Comparison of ENCODE assay signal across 1 cellular context in the genomic region with DNA sequence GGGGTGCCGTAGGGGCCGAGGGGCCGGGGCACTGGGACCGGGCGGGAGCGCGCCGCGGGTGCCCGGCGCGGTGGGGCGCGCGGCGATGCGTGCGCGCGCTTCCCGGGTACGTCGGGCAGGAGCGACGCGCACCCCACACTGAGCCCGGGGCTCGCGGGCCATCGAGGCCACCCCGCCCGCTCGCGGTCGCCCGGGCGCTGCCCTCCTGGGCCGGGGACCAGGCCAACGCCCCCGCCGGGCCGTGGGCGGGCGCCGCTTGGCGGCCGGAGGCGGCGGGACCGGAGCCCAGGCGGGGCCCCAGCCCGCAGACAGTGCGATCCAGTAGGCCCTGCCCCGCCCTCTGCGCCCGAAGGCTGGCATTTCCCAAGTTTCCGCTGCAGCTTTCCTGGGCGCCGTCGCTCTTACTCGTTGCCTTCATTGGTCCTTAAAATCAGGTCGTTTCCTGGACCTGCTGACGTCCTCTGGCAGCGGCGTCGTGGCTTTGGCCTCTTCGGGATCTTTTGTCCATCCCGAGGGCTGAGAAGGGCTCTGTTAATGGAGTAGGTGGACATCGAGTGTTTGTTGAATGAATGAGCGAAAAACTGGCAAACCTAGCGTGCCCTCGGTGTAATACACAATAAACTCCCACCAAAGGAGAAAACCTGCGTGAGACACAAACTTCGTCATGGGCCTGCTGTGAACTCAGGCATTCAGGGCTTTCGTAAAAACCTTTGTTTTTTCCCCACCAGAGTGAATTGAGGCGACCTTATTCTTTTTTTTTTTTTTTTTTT.
TF ChIP-seq lines count a peak whose summit lies in the region.

No MANE protein-coding gene starts in this region.

TF ChIP-seq in HepG2, 621 proteins besides CTCF, POLR2A, EP300 and RAD21 (continued from another document and continues in another):
- TF ChIP-seq, protein P1, sequence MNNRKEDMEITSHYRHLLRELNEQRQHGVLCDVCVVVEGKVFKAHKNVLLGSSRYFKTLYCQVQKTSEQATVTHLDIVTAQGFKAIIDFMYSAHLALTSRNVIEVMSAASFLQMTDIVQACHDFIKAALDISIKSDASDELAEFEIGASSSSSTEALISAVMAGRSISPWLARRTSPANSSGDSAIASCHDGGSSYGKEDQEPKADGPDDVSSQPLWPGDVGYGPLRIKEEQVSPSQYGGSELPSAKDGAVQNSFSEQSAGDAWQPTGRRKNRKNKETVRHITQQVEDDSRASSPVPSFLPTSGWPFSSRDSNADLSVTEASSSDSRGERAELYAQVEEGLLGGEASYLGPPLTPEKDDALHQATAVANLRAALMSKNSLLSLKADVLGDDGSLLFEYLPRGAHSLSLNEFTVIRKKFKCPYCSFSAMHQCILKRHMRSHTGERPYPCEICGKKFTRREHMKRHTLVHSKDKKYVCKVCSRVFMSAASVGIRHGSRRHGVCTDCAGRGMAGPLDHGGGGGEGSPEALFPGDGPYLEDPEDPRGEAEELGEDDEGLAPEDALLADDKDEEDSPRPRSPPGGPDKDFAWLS (CRISPR knock-in tag; IDR thresholded peaks at IDR 0.05; ENCODE audit: borderline replicate concordance), result no peak
- TF ChIP-seq ZNF747 (CRISPR knock-in tag; IDR thresholded peaks at IDR 0.05; ENCODE audit: borderline replicate concordance) (no peak), MED1 (CRISPR knock-in tag; IDR thresholded peaks at IDR 0.05) (no peak), SMAD1 (CRISPR knock-in tag; IDR thresholded peaks at IDR 0.05; ENCODE audit: borderline replicate concordance, low read depth) (no peak), FOSL2 (CRISPR knock-in tag; IDR thresholded peaks at IDR 0.05) (no peak), SPEN (CRISPR knock-in tag; IDR thresholded peaks at IDR 0.05; ENCODE audit: low read depth) (no peak), HDAC2 (CRISPR knock-in tag; IDR thresholded peaks at IDR 0.05) (peak; percentile 28; the same call in 1 of the 2 replicates), KLF9 (CRISPR knock-in tag; IDR thresholded peaks at IDR 0.05; ENCODE audit: low read depth) (no peak), HES4 (CRISPR knock-in tag; IDR thresholded peaks at IDR 0.05; ENCODE audit: borderline replicate concordance) (no peak), ZC3H13 (CRISPR knock-in tag; IDR thresholded peaks at IDR 0.05) (no peak), SOX5 (CRISPR knock-in tag; IDR thresholded peaks at IDR 0.05; ENCODE audit: borderline replicate concordance) (no peak), ONECUT2 (CRISPR knock-in tag; IDR thresholded peaks at IDR 0.05) (no peak), EHMT2 (IDR thresholded peaks at IDR 0.05; ENCODE audit: borderline replicate concordance, low read depth, low read length) (no peak), PRMT3 (CRISPR knock-in tag; IDR thresholded peaks at IDR 0.05; ENCODE audit: borderline replicate concordance, low read depth) (no peak), ZNF235 (CRISPR knock-in tag; IDR thresholded peaks at IDR 0.05; ENCODE audit: borderline replicate concordance) (no peak), EZH2 (conservative IDR thresholded peaks at IDR 0.05; ENCODE audit: low read depth, low read length) (no peak), ZNF720 (CRISPR knock-in tag; IDR thresholded peaks at IDR 0.05) (no peak), ZNF3 (CRISPR knock-in tag; IDR thresholded peaks at IDR 0.05) (peak; percentile 99), CCDC6 (CRISPR knock-in tag; IDR thresholded peaks at IDR 0.05) (peak; percentile 81; the same call in 1 of the 2 replicates), FOSL1 (CRISPR knock-in tag; IDR thresholded peaks at IDR 0.05; ENCODE audit: borderline replicate concordance) (no peak), MAFK (conservative IDR thresholded peaks at IDR 0.05 in 1 of 2, IDR thresholded peaks at IDR 0.05 in 1 of 2; ENCODE audit: low read length in 2 of 2) (no peak), JUN (CRISPR knock-in tag; IDR thresholded peaks at IDR 0.05) (no peak), SKI (IDR thresholded peaks at IDR 0.05; ENCODE audit: partially characterized antibody) (peak; percentile 42), MBNL3 (CRISPR knock-in tag; conservative IDR thresholded peaks at IDR 0.05) (no peak), DNMT3B (CRISPR knock-in tag; conservative IDR thresholded peaks at IDR 0.05) (no peak), ZNF883 (CRISPR knock-in tag; IDR thresholded peaks at IDR 0.05; ENCODE audit: not compliant biosample characterization) (no peak), FIP1L1 (IDR thresholded peaks at IDR 0.05; ENCODE audit: borderline replicate concordance, insufficient read depth, low read depth, low read length) (no peak), AHR (CRISPR knock-in tag; IDR thresholded peaks at IDR 0.05) (no peak), SALL1 (CRISPR knock-in tag; IDR thresholded peaks at IDR 0.05) (no peak), ADNP (CRISPR knock-in tag; IDR thresholded peaks at IDR 0.05) (0 out of 2 replicates have a peak, but pooled peaks have one; percentile 56), ATF1 (CRISPR knock-in tag; IDR thresholded peaks at IDR 0.05) (no peak), TBX3 (IDR thresholded peaks at IDR 0.05; ENCODE audit: borderline replicate concordance) (no peak)
- TF ChIP-seq, protein P2, sequence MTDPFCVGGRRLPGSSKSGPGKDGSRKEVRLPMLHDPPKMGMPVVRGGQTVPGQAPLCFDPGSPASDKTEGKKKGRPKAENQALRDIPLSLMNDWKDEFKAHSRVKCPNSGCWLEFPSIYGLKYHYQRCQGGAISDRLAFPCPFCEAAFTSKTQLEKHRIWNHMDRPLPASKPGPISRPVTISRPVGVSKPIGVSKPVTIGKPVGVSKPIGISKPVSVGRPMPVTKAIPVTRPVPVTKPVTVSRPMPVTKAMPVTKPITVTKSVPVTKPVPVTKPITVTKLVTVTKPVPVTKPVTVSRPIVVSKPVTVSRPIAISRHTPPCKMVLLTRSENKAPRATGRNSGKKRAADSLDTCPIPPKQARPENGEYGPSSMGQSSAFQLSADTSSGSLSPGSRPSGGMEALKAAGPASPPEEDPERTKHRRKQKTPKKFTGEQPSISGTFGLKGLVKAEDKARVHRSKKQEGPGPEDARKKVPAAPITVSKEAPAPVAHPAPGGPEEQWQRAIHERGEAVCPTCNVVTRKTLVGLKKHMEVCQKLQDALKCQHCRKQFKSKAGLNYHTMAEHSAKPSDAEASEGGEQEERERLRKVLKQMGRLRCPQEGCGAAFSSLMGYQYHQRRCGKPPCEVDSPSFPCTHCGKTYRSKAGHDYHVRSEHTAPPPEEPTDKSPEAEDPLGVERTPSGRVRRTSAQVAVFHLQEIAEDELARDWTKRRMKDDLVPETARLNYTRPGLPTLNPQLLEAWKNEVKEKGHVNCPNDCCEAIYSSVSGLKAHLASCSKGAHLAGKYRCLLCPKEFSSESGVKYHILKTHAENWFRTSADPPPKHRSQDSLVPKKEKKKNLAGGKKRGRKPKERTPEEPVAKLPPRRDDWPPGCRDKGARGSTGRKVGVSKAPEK (CRISPR knock-in tag; IDR thresholded peaks at IDR 0.05; ENCODE audit: borderline replicate concordance), result no peak
- TF ChIP-seq, protein P3, sequence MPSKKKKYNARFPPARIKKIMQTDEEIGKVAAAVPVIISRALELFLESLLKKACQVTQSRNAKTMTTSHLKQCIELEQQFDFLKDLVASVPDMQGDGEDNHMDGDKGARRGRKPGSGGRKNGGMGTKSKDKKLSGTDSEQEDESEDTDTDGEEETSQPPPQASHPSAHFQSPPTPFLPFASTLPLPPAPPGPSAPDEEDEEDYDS (CRISPR knock-in tag; IDR thresholded peaks at IDR 0.05), result no peak
- TF ChIP-seq, protein P4, sequence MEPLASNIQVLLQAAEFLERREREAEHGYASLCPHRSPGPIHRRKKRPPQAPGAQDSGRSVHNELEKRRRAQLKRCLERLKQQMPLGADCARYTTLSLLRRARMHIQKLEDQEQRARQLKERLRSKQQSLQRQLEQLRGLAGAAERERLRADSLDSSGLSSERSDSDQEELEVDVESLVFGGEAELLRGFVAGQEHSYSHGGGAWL (CRISPR knock-in tag; IDR thresholded peaks at IDR 0.05), result no peak
- TF ChIP-seq, protein P5, sequence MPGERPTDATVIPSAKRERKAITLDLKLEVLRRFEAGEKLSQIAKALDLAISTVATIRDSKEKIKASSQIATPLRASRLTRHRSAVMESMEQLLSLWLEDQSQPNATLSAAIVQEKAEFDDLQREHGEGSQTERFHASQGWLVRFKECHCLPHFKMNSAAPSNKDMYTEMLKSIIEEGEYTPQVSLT (CRISPR knock-in tag; IDR thresholded peaks at IDR 0.05; ENCODE audit: borderline replicate concordance, low read depth), result no peak
- TF ChIP-seq, protein P6, sequence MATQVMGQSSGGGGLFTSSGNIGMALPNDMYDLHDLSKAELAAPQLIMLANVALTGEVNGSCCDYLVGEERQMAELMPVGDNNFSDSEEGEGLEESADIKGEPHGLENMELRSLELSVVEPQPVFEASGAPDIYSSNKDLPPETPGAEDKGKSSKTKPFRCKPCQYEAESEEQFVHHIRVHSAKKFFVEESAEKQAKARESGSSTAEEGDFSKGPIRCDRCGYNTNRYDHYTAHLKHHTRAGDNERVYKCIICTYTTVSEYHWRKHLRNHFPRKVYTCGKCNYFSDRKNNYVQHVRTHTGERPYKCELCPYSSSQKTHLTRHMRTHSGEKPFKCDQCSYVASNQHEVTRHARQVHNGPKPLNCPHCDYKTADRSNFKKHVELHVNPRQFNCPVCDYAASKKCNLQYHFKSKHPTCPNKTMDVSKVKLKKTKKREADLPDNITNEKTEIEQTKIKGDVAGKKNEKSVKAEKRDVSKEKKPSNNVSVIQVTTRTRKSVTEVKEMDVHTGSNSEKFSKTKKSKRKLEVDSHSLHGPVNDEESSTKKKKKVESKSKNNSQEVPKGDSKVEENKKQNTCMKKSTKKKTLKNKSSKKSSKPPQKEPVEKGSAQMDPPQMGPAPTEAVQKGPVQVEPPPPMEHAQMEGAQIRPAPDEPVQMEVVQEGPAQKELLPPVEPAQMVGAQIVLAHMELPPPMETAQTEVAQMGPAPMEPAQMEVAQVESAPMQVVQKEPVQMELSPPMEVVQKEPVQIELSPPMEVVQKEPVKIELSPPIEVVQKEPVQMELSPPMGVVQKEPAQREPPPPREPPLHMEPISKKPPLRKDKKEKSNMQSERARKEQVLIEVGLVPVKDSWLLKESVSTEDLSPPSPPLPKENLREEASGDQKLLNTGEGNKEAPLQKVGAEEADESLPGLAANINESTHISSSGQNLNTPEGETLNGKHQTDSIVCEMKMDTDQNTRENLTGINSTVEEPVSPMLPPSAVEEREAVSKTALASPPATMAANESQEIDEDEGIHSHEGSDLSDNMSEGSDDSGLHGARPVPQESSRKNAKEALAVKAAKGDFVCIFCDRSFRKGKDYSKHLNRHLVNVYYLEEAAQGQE (IDR thresholded peaks at IDR 0.05; ENCODE audit: borderline replicate concordance in 1 of 2, low read depth in 1 of 2, low read length in 2 of 2), result no peak
- TF ChIP-seq, protein P7, sequence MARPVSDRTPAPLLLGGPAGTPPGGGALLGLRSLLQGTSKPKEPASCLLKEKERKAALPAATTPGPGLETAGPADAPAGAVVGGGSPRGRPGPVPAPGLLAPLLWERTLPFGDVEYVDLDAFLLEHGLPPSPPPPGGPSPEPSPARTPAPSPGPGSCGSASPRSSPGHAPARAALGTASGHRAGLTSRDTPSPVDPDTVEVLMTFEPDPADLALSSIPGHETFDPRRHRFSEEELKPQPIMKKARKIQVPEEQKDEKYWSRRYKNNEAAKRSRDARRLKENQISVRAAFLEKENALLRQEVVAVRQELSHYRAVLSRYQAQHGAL (CRISPR knock-in tag; IDR thresholded peaks at IDR 0.05; ENCODE audit: not compliant biosample characterization), result no peak
- TF ChIP-seq, protein P8, sequence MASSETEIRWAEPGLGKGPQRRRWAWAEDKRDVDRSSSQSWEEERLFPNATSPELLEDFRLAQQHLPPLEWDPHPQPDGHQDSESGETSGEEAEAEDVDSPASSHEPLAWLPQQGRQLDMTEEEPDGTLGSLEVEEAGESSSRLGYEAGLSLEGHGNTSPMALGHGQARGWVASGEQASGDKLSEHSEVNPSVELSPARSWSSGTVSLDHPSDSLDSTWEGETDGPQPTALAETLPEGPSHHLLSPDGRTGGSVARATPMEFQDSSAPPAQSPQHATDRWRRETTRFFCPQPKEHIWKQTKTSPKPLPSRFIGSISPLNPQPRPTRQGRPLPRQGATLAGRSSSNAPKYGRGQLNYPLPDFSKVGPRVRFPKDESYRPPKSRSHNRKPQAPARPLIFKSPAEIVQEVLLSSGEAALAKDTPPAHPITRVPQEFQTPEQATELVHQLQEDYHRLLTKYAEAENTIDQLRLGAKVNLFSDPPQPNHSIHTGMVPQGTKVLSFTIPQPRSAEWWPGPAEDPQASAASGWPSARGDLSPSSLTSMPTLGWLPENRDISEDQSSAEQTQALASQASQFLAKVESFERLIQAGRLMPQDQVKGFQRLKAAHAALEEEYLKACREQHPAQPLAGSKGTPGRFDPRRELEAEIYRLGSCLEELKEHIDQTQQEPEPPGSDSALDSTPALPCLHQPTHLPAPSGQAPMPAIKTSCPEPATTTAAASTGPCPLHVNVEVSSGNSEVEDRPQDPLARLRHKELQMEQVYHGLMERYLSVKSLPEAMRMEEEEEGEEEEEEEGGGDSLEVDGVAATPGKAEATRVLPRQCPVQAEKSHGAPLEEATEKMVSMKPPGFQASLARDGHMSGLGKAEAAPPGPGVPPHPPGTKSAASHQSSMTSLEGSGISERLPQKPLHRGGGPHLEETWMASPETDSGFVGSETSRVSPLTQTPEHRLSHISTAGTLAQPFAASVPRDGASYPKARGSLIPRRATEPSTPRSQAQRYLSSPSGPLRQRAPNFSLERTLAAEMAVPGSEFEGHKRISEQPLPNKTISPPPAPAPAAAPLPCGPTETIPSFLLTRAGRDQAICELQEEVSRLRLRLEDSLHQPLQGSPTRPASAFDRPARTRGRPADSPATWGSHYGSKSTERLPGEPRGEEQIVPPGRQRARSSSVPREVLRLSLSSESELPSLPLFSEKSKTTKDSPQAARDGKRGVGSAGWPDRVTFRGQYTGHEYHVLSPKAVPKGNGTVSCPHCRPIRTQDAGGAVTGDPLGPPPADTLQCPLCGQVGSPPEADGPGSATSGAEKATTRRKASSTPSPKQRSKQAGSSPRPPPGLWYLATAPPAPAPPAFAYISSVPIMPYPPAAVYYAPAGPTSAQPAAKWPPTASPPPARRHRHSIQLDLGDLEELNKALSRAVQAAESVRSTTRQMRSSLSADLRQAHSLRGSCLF (CRISPR knock-in tag; IDR thresholded peaks at IDR 0.05; ENCODE audit: borderline replicate concordance), result no peak
- TF ChIP-seq, protein P9, sequence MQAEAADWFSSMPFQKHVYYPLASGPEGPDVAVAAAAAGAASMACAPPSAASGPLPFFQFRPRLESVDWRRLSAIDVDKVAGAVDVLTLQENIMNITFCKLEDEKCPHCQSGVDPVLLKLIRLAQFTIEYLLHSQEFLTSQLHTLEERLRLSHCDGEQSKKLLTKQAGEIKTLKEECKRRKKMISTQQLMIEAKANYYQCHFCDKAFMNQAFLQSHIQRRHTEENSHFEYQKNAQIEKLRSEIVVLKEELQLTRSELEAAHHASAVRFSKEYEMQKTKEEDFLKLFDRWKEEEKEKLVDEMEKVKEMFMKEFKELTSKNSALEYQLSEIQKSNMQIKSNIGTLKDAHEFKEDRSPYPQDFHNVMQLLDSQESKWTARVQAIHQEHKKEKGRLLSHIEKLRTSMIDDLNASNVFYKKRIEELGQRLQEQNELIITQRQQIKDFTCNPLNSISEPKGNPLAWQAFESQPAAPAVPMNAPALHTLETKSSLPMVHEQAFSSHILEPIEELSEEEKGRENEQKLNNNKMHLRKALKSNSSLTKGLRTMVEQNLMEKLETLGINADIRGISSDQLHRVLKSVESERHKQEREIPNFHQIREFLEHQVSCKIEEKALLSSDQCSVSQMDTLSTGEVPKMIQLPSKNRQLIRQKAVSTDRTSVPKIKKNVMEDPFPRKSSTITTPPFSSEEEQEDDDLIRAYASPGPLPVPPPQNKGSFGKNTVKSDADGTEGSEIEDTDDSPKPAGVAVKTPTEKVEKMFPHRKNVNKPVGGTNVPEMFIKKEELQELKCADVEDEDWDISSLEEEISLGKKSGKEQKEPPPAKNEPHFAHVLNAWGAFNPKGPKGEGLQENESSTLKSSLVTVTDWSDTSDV (CRISPR knock-in tag; IDR thresholded peaks at IDR 0.05), result no peak
